36 cellular contexts compared by ENCODE assay signal in the genomic region with DNA sequence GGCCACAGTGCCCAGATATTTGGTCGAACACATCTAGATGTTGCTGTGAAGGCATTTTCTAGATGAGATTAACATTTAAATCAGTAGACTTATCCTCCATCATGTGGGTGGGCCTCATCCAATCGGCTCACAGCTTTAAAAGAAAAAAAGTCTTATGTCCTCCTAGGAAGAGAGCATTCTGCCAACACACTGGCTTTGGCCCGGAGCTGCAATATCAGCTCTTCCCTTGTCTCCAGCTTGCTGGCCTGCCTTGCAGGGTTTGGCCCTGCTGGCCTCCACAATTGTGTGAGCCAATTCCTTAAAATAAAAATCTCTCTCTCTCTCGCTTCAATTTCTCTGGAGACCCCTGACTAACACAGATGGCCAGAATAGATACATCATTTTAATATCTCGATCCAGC. TPM values are rescaled to one million over a fixed set of nuclear protein-coding genes. Genes with fewer than 3 reads are reported as not detected.
"Had no signal": no experiment of that assay in that cellular context is flagged by ENCODE, and none has a peak within 500 bp of the region (broad histone marks: within the 10 kb centered on the region; RNA-seq: fewer than 3 reads in every experiment).

No MANE protein-coding gene starts in this region.

- H3K36me3 ChIP-seq: adrenal gland, ascending aorta, breast epithelium, cardiac muscle cell, colonic mucosa, esophagus squamous epithelium, gastroesophageal sphincter, heart right ventricle had no signal

- H3K4me3 ChIP-seq: adrenal gland, ascending aorta, breast epithelium, cardiac muscle cell, colonic mucosa, esophagus squamous epithelium, gastroesophageal sphincter, heart right ventricle had no signal

- ATAC-seq: activated CD4-positive, alpha-beta T cell treated with anti-CD3 and anti-CD28 coated beads for 36 hours; activated CD8-positive, alpha-beta memory T cell treated with anti-CD3 and anti-CD28 coated beads, Interleukin-2, amount 10 ng/mL, durations not matched to agents 7 days and 5 days; activated CD8-positive, alpha-beta T cell treated with anti-CD3 and anti-CD28 coated beads, Interleukin-2, amount 10 ng/mL, durations not matched to agents 7 days and 5 days; activated naive CD8-positive, alpha-beta T cell treated with anti-CD3 and anti-CD28 coated beads, Interleukin-2, amount 50 U/mL, for 24 hours; gastroesophageal sphincter had no signal

- H3K9me3 ChIP-seq: adrenal gland, ascending aorta, breast epithelium, colonic mucosa, esophagus squamous epithelium, gastroesophageal sphincter, heart right ventricle had no signal

- H3K27ac ChIP-seq: adrenal gland, ascending aorta, breast epithelium, cardiac muscle cell, colonic mucosa, epithelial cell of prostate, esophagus squamous epithelium, gastroesophageal sphincter, heart right ventricle had no signal

- H3K27me3 ChIP-seq: adrenal gland, ascending aorta, breast epithelium, cardiac muscle cell, colonic mucosa had no signal

- H3K4me1 ChIP-seq: adrenal gland, ascending aorta, breast epithelium, colonic mucosa, esophagus squamous epithelium, gastroesophageal sphincter had no signal

- DNase-seq: activated CD4-positive, alpha-beta memory T cell treated with anti-CD3 and anti-CD28 coated beads for 36 hours; activated CD4-positive, alpha-beta T cell treated with anti-CD3 and anti-CD28 coated beads for 36 hours; activated CD4-positive, alpha-beta T cell treated with anti-CD3 and anti-CD28 coated beads, Interleukin-2, amount 10 ng/mL, durations not matched to agents 24 days and 14 days; activated CD4-positive, CD25-positive, alpha-beta regulatory T cell; activated CD4-positive, CD25-positive, alpha-beta regulatory T cell treated with anti-CD3 and anti-CD28 coated beads, Interleukin-2, amount 50 U/mL, for 72 hours; activated CD8-positive, alpha-beta memory T cell treated with anti-CD3 and anti-CD28 coated beads, Interleukin-2, amount 10 ng/mL, durations not matched to agents 7 days and 5 days; activated CD8-positive, alpha-beta memory T cell treated with anti-CD3 and anti-CD28 coated beads, Interleukin-2, amount 50 U/mL, for 4 hours; activated CD8-positive, alpha-beta T cell treated with anti-CD3 and anti-CD28 coated beads, Interleukin-2, amount 10 ng/mL, durations not matched to agents 7 days and 5 days; activated effector memory CD4-positive, alpha-beta T cell treated with anti-CD3 and anti-CD28 coated beads, Interleukin-2, amount 50 U/mL, for 16 hours; activated naive CD4-positive, alpha-beta T cell treated with anti-CD3 and anti-CD28 coated beads for 36 hours; activated naive CD8-positive, alpha-beta T cell treated with anti-CD3 and anti-CD28 coated beads for 36 hours; activated naive CD8-positive, alpha-beta T cell treated with anti-CD3 and anti-CD28 coated beads, Interleukin-2, amount 50 U/mL, for 24 hours; activated T-cell treated with anti-CD3 and anti-CD28 coated beads, Interleukin-2, amount 50 U/mL, for 1 hour; activated T-cell treated with anti-CD3 and anti-CD28 coated beads, Interleukin-2, amount 50 U/mL, for 48 hours; adrenal gland; amygdala; colonic mucosa; effector CD8-positive, alpha-beta T cell; esophagus squamous epithelium; foreskin melanocyte; heart right ventricle; T-helper 2 cell had no signal

RNA-seq across cellular contexts. Expression of gene ABCC8, which starts 13.1 kb away (rescaled TPM):
- total RNA-seq: activated CD4-positive, alpha-beta memory T cell treated with anti-CD3 and anti-CD28 coated beads for 36 hours; activated CD4-positive, alpha-beta T cell treated with anti-CD3 and anti-CD28 coated beads for 36 hours; activated CD4-positive, alpha-beta T cell treated with anti-CD3 and anti-CD28 coated beads, Interleukin-2, amount 10 ng/mL, durations not matched to agents 24 days and 14 days; activated CD8-positive, alpha-beta memory T cell treated with anti-CD3 and anti-CD28 coated beads for 36 hours; activated naive CD4-positive, alpha-beta T cell treated with anti-CD3 and anti-CD28 coated beads for 36 hours; activated naive CD8-positive, alpha-beta T cell treated with anti-CD3 and anti-CD28 coated beads for 36 hours; ascending aorta; dermis microvascular lymphatic vessel endothelial cell; endothelial cell of umbilical vein; fibroblast of lung; fibroblast of villous mesenchyme; glomerular endothelial cell; T-helper 1 cell treated with Interleukin-12 subunit alpha and Interleukin-12 subunit beta and Interleukin-4 antibody, amounts not matched to agents 30 ng/mL and 1 ng/mL, for 36 hours had no signal

RNA-seq across cellular contexts. Expression of gene USH1C, which starts 54.5 kb away (rescaled TPM):
- total RNA-seq: activated CD4-positive, alpha-beta memory T cell treated with anti-CD3 and anti-CD28 coated beads for 36 hours; activated CD4-positive, alpha-beta T cell treated with anti-CD3 and anti-CD28 coated beads for 36 hours; activated CD4-positive, alpha-beta T cell treated with anti-CD3 and anti-CD28 coated beads, Interleukin-2, amount 10 ng/mL, durations not matched to agents 24 days and 14 days; activated CD8-positive, alpha-beta memory T cell treated with anti-CD3 and anti-CD28 coated beads for 36 hours; activated CD8-positive, alpha-beta memory T cell treated with anti-CD3 and anti-CD28 coated beads, Interleukin-2, amount 10 ng/mL, durations not matched to agents 7 days and 5 days; activated CD8-positive, alpha-beta T cell treated with anti-CD3 and anti-CD28 coated beads, Interleukin-2, amount 10 ng/mL, durations not matched to agents 7 days and 5 days; activated naive CD4-positive, alpha-beta T cell treated with anti-CD3 and anti-CD28 coated beads for 36 hours; activated naive CD8-positive, alpha-beta T cell treated with anti-CD3 and anti-CD28 coated beads for 36 hours; activated T-helper 1 cell treated with anti-CD3 and anti-CD28 coated beads, Interleukin-12 subunit alpha, Interleukin-12 subunit beta, Interleukin-2, Interleukin-4 antibody, amounts not matched to agents 30 ng/mL and 10 ng/mL and 1 ng/mL, durations not matched to agents 14 hours and 24 hours and 36 hours; activated T-helper 2 cell treated with anti-CD3 and anti-CD28 coated beads, Interferon-gamma antibody, Interleukin-2, Interleukin-4, amounts not matched to agents 10 μg/mL and 5 μg/mL and 100 μg/mL, durations not matched to agents 14 hours and 24 hours and 36 hours; ascending aorta; dermis microvascular lymphatic vessel endothelial cell; endothelial cell of umbilical vein; esophagus squamous epithelium; fibroblast of lung; fibroblast of villous mesenchyme; glomerular endothelial cell; T-helper 1 cell treated with Interleukin-12 subunit alpha and Interleukin-12 subunit beta and Interleukin-4 antibody, amounts not matched to agents 30 ng/mL and 1 ng/mL, for 36 hours had no signal

RNA-seq across cellular contexts. Expression of gene OTOG, which starts 57.3 kb away (rescaled TPM):
- total RNA-seq: activated CD4-positive, alpha-beta memory T cell treated with anti-CD3 and anti-CD28 coated beads for 36 hours; activated CD4-positive, alpha-beta T cell treated with anti-CD3 and anti-CD28 coated beads for 36 hours; activated CD4-positive, alpha-beta T cell treated with anti-CD3 and anti-CD28 coated beads, Interleukin-2, amount 10 ng/mL, durations not matched to agents 24 days and 14 days; activated CD8-positive, alpha-beta memory T cell treated with anti-CD3 and anti-CD28 coated beads for 36 hours; activated CD8-positive, alpha-beta memory T cell treated with anti-CD3 and anti-CD28 coated beads, Interleukin-2, amount 10 ng/mL, durations not matched to agents 7 days and 5 days; activated CD8-positive, alpha-beta T cell treated with anti-CD3 and anti-CD28 coated beads, Interleukin-2, amount 10 ng/mL, durations not matched to agents 7 days and 5 days; activated naive CD4-positive, alpha-beta T cell treated with anti-CD3 and anti-CD28 coated beads for 36 hours; activated naive CD8-positive, alpha-beta T cell treated with anti-CD3 and anti-CD28 coated beads for 36 hours; activated T-helper 1 cell treated with anti-CD3 and anti-CD28 coated beads, Interleukin-12 subunit alpha, Interleukin-12 subunit beta, Interleukin-2, Interleukin-4 antibody, amounts not matched to agents 30 ng/mL and 10 ng/mL and 1 ng/mL, durations not matched to agents 14 hours and 24 hours and 36 hours; activated T-helper 2 cell treated with anti-CD3 and anti-CD28 coated beads, Interferon-gamma antibody, Interleukin-2, Interleukin-4, amounts not matched to agents 10 μg/mL and 5 μg/mL and 100 μg/mL, durations not matched to agents 14 hours and 24 hours and 36 hours; adrenal gland; ascending aorta; breast epithelium; colonic mucosa; dermis microvascular lymphatic vessel endothelial cell; endothelial cell of umbilical vein; esophagus squamous epithelium; fibroblast of lung; fibroblast of villous mesenchyme; gastroesophageal sphincter; glomerular endothelial cell; heart right ventricle; T-helper 1 cell treated with Interleukin-12 subunit alpha and Interleukin-12 subunit beta and Interleukin-4 antibody, amounts not matched to agents 30 ng/mL and 1 ng/mL, for 36 hours had no signal
